ENCODE assay signal across 16 cellular contexts in genomic region chr2:168293766-168294165, GRCh38. TPM values are rescaled to one million over a fixed set of nuclear protein-coding genes. Genes with fewer than 3 reads are reported as not detected.
DNase-seq lines count a peak whose midpoint lies in the region; ATAC-seq and TF ChIP-seq lines count a peak whose summit lies in the region.
"Had no signal": no experiment of that assay in that cellular context is flagged by ENCODE, and none has a peak within 500 bp of the region (broad histone marks: within the 10 kb centered on the region; RNA-seq: fewer than 3 reads in every experiment).

No MANE protein-coding gene starts in this region.

- no peaks in the 10 kb centered on the region for H4K20me1 ChIP-seq in OCI-LY3 (ENCODE audit: insufficient read depth, low read length)

- intact Hi-C loops in naive thymus-derived CD4-positive, alpha-beta T cell (cut with micrococcal nuclease), result loop anchor here in 1 of 2 donors (1.0 kb wide), 1 partner anchor 157 kb away; no protein-coding TSS in a partner anchor
- intact Hi-C loops in vagina (cut with DNase I), result no loop called here

- H2AFZ ChIP-seq in OCI-LY3 (ENCODE audit: low read depth, low read length), result no peak overlapping the region

- TF ChIP-seq CTCF in GM12875 (IDR thresholded peaks at IDR 0.05; ENCODE audit: borderline replicate concordance, insufficient read depth, low read depth, low read length) (0 out of 2 replicates have a peak, but pooled peaks have one; percentile 11), OCI-LY3 (IDR thresholded peaks at IDR 0.05; ENCODE audit: low read depth, low read length) (peak; percentile 24), epithelial cell of proximal tubule (conservative IDR thresholded peaks at IDR 0.05; ENCODE audit: low read depth, low read length) (peak; percentile 43), vagina (IDR thresholded peaks at IDR 0.05) (no peak)

- no peak overlapping the region for H3K27ac ChIP-seq in OCI-LY3 (ENCODE audit: low read length)
- H3K27ac ChIP-seq in naive thymus-derived CD4-positive, alpha-beta T cell (ENCODE audit: low read depth, low read length), result no peak overlapping the region
- H3K27ac ChIP-seq in vagina, result no peak overlapping the region
- H3K27ac ChIP-seq: esophagus squamous epithelium, sigmoid colon, SK-N-MC had no signal

- H3K27me3 Mint-ChIP-seq in naive thymus-derived CD4-positive, alpha-beta T cell, result peaks cover 0 to 4% (median 0%) of the 10 kb centered on the region in 5 donors
- H3K27me3 Mint-ChIP-seq: dendritic cell treated with granulocyte-macrophage colony-stimulating factor and Interleukin-4, amounts not matched to agents 40 ng/mL and 50 ng/mL, for 4 days had no signal

- no peak overlapping the region for H3K27ac Mint-ChIP-seq in naive thymus-derived CD4-positive, alpha-beta T cell
- H3K27ac Mint-ChIP-seq in stimulated activated effector memory CD8-positive, alpha-beta T cell treated with anti-CD3 and anti-CD28 coated beads, Interleukin-12 subunit alpha, Interleukin-12 subunit beta, amount 100 ng/mL, for 72 hours, result no peak overlapping the region
- H3K27ac Mint-ChIP-seq: activated naive CD4-positive, alpha-beta T cell treated with anti-CD3 and anti-CD28 coated beads, Interleukin-2, amount 10 ng/mL, durations not matched to agents 7 days and 5 days; dendritic cell treated with granulocyte-macrophage colony-stimulating factor and Interleukin-4, amounts not matched to agents 40 ng/mL and 50 ng/mL, for 4 days had no signal

- DNase-seq in ACHN (peak; percentile 4), epithelial cell of proximal tubule (ENCODE audit: low read depth) (no peak), vagina (ENCODE audit: extremely low spot score in 2 of 2) (no peak), A172 (ENCODE audit: low spot score) (no peak)
- DNase-seq in naive thymus-derived CD4-positive, alpha-beta T cell, result no peak
- DNase-seq in stimulated activated effector memory CD8-positive, alpha-beta T cell treated with anti-CD3 and anti-CD28 coated beads, Interleukin-12 subunit alpha, Interleukin-12 subunit beta, amount 100 ng/mL, for 72 hours (ENCODE audit: low spot score in 2 of 2), result no peak
- DNase-seq: activated CD4-positive, alpha-beta T cell treated with anti-CD3 and anti-CD28 coated beads for 4 hours; activated naive CD4-positive, alpha-beta T cell treated with anti-CD3 and anti-CD28 coated beads, Interleukin-2, amount 10 ng/mL, durations not matched to agents 7 days and 5 days; esophagus squamous epithelium; KBM-7; NCI-H345; sigmoid colon had no signal

- H3K9ac ChIP-seq in OCI-LY3 (ENCODE audit: low read length), result no peak overlapping the region

- H3K9me3 ChIP-seq in OCI-LY3 (ENCODE audit: insufficient read depth, low read length) (no peaks in the 10 kb centered on the region), vagina (no peaks in the 10 kb centered on the region)
- H3K9me3 ChIP-seq in naive thymus-derived CD4-positive, alpha-beta T cell (ENCODE audit: control insufficient read depth in 2 of 3, low read length in 3 of 3), result no peaks in the 10 kb centered on the region
- H3K9me3 ChIP-seq: esophagus squamous epithelium, sigmoid colon had no signal

- no peaks in the 10 kb centered on the region for H3K79me2 ChIP-seq in OCI-LY3 (ENCODE audit: low read length)

- CTCF ChIA-PET in naive thymus-derived CD4-positive, alpha-beta T cell (lab: Charles Lee), result no interaction called here

- no peaks in the 10 kb centered on the region for H3K36me3 ChIP-seq in OCI-LY3 (replicated peaks; ENCODE audit: low read depth, low read length)
- H3K36me3 ChIP-seq in naive thymus-derived CD4-positive, alpha-beta T cell (ENCODE audit: control insufficient read depth in 2 of 3, insufficient read depth in 3 of 3, low read length in 3 of 3), result no peaks in the 10 kb centered on the region
- H3K36me3 ChIP-seq in vagina, result no peaks in the 10 kb centered on the region
- H3K36me3 ChIP-seq: esophagus squamous epithelium, sigmoid colon had no signal

- H3K4me2 ChIP-seq in OCI-LY3 (ENCODE audit: low read length), result no peak overlapping the region

- TF ChIP-seq POLR2A in vagina (IDR thresholded peaks at IDR 0.05), result no peak

- POLR2A ChIA-PET in naive thymus-derived CD4-positive, alpha-beta T cell (lab: Charles Lee), result interaction anchor here (0.7 to 1.5 kb wide), 2 partner anchors 12 to 26 kb away, joined by 3 read pairs; no protein-coding TSS in a partner anchor

- H3K4me3 ChIP-seq in GM12875 (ENCODE audit: low read depth, low read length) (no peak overlapping the region), OCI-LY3 (ENCODE audit: low read length) (no peak overlapping the region), epithelial cell of proximal tubule (ENCODE audit: low read depth, low read length) (no peak overlapping the region), vagina (no peak overlapping the region)
- no peak overlapping the region for H3K4me3 ChIP-seq in naive thymus-derived CD4-positive, alpha-beta T cell (ENCODE audit: low read length)
- H3K4me3 ChIP-seq: esophagus squamous epithelium, sigmoid colon, SK-N-MC had no signal

- H3K36me3 Mint-ChIP-seq in naive thymus-derived CD4-positive, alpha-beta T cell, result no peaks in the 10 kb centered on the region
- no peaks in the 10 kb centered on the region for H3K36me3 Mint-ChIP-seq in stimulated activated effector memory CD8-positive, alpha-beta T cell treated with anti-CD3 and anti-CD28 coated beads, Interleukin-12 subunit alpha, Interleukin-12 subunit beta, amount 100 ng/mL, for 72 hours
- H3K36me3 Mint-ChIP-seq: activated naive CD4-positive, alpha-beta T cell treated with anti-CD3 and anti-CD28 coated beads, Interleukin-2, amount 10 ng/mL, durations not matched to agents 7 days and 5 days had no signal

- in situ Hi-C loops in ACHN (cut with HindIII; ENCODE audit: low pct_ligation_motif_present, low pct_unique_long_range_greater_than_20kb, low sequenced_read_pairs), result no loop called here

- H3K4me1 Mint-ChIP-seq in naive thymus-derived CD4-positive, alpha-beta T cell, result peaks cover 0 to 2% (median 0%) of the 10 kb centered on the region in 7 donors
- H3K4me1 Mint-ChIP-seq in stimulated activated effector memory CD8-positive, alpha-beta T cell treated with anti-CD3 and anti-CD28 coated beads, Interleukin-12 subunit alpha, Interleukin-12 subunit beta, amount 100 ng/mL, for 72 hours, result no peaks in the 10 kb centered on the region
- H3K4me1 Mint-ChIP-seq: activated naive CD4-positive, alpha-beta T cell treated with anti-CD3 and anti-CD28 coated beads, Interleukin-2, amount 10 ng/mL, durations not matched to agents 7 days and 5 days had no signal

- H3K27me3 ChIP-seq in OCI-LY3 (ENCODE audit: low read depth, low read length), result no peaks in the 10 kb centered on the region
- H3K27me3 ChIP-seq in naive thymus-derived CD4-positive, alpha-beta T cell (ENCODE audit: control insufficient read depth in 2 of 2, insufficient read depth in 2 of 2, low read length in 2 of 2), result no peaks in the 10 kb centered on the region
- H3K27me3 ChIP-seq in vagina, result no peaks in the 10 kb centered on the region
- H3K27me3 ChIP-seq: esophagus squamous epithelium, sigmoid colon had no signal

- H3K4me1 ChIP-seq in OCI-LY3 (ENCODE audit: low read length) (no peaks in the 10 kb centered on the region), vagina (no peaks in the 10 kb centered on the region)
- H3K4me1 ChIP-seq in naive thymus-derived CD4-positive, alpha-beta T cell (ENCODE audit: control insufficient read depth in 2 of 2, insufficient read depth in 2 of 2, low read length in 2 of 2), result no peaks in the 10 kb centered on the region
- H3K4me1 ChIP-seq: esophagus squamous epithelium, sigmoid colon had no signal

- H3K9me3 Mint-ChIP-seq in naive thymus-derived CD4-positive, alpha-beta T cell, result peaks cover 0 to 6% (median 0%) of the 10 kb centered on the region in 11 donors
- H3K9me3 Mint-ChIP-seq in stimulated activated effector memory CD8-positive, alpha-beta T cell treated with anti-CD3 and anti-CD28 coated beads, Interleukin-12 subunit alpha, Interleukin-12 subunit beta, amount 100 ng/mL, for 72 hours, result no peaks in the 10 kb centered on the region
- H3K9me3 Mint-ChIP-seq: dendritic cell treated with granulocyte-macrophage colony-stimulating factor and Interleukin-4, amounts not matched to agents 40 ng/mL and 50 ng/mL, for 4 days had no signal

- ATAC-seq in naive thymus-derived CD4-positive, alpha-beta T cell, result no peak
- ATAC-seq in stimulated activated effector memory CD8-positive, alpha-beta T cell treated with anti-CD3 and anti-CD28 coated beads, Interleukin-12 subunit alpha, Interleukin-12 subunit beta, amount 100 ng/mL, for 72 hours, result no peak

- no peak overlapping the region for H3K4me3 Mint-ChIP-seq in naive thymus-derived CD4-positive, alpha-beta T cell
- H3K4me3 Mint-ChIP-seq in stimulated activated effector memory CD8-positive, alpha-beta T cell treated with anti-CD3 and anti-CD28 coated beads, Interleukin-12 subunit alpha, Interleukin-12 subunit beta, amount 100 ng/mL, for 72 hours, result no peak overlapping the region
- H3K4me3 Mint-ChIP-seq: activated naive CD4-positive, alpha-beta T cell treated with anti-CD3 and anti-CD28 coated beads, Interleukin-2, amount 10 ng/mL, durations not matched to agents 7 days and 5 days; dendritic cell treated with granulocyte-macrophage colony-stimulating factor and Interleukin-4, amounts not matched to agents 40 ng/mL and 50 ng/mL, for 4 days had no signal

RNA-seq across cellular contexts. Expression of gene STK39, which starts 46.4 kb away (rescaled TPM):
- total RNA-seq in epithelial cell of proximal tubule (32.3 and 46.0 TPM in 2 replicates), vagina (15.5 TPM)
- 10 to 100 TPM; 11.7 to 33.9 (median 20.1) TPM for total RNA-seq in naive thymus-derived CD4-positive, alpha-beta T cell
- polyA plus RNA-seq in naive thymus-derived CD4-positive, alpha-beta T cell, result 1 to 10 TPM; 2.7 to 4.5 TPM
- total RNA-seq in A172 (2014; rRNA removed; shearing (Covaris generic)), result 35.3 and 37.5 TPM in 2 replicates

Comparison
In these comparisons a context has a peak if more than half of its experiments do, and no peak if none do; other contexts are left out.
1. CTCF ChIP-seq: peak in GM12875 (single experiment), OCI-LY3 (single experiment) and epithelial cell of proximal tubule (single experiment); none in vagina (0 of 3).